Comparison of ENCODE assay signal across 20 cellular contexts in the genomic region with DNA sequence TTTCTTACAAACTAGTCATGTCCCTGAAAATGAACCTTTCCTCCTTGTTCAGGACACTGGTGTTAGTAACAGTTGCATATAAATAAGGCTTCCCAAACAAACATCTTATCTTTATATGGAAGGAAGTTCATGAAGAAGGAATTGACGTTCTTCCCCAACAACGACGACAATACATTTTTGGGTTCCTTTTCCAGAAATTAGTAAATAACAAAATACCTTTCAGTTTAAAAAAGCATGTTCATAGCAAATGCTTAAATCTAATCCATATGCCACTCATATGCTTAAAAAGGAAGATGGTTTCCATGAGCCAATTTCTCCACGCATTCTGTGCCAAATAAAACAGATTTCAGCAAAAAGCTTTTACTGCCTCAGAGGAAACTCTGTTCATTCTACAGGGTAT.
DNase-seq lines count a peak whose midpoint lies in the region; ATAC-seq, FAIRE-seq and TF ChIP-seq lines count a peak whose summit lies in the region.
"Had no signal": no experiment of that assay in that cellular context is flagged by ENCODE, and none has a peak within 500 bp of the region (broad histone marks: within the 10 kb centered on the region; RNA-seq: fewer than 3 reads in every experiment).

No MANE protein-coding gene starts in this region.

- in situ Hi-C loops in HepG2 (cut with HindIII; ENCODE audit: extremely low pct_ligation_motif_present, low pct_unique_long_range_greater_than_20kb) (loop anchor here (25.0 kb wide), 1 partner anchor 672 kb away; a partner anchor contains a TSS), transverse colon (cut with MboI; ENCODE audit: low pct_ligation_motif_present in 1 of 4, low pct_unique_long_range_greater_than_20kb in 1 of 4, low sequenced_read_pairs in 3 of 4) (loop anchor here in 1 of 4 donors (25.0 kb wide), 1 partner anchor 672 kb away; a partner anchor contains a TSS)

- H3K27me3 ChIP-seq in liver (ENCODE audit: control insufficient read depth in 4 of 4, insufficient read depth in 4 of 4, low read length in 3 of 4) (no peaks in the 10 kb centered on the region), HepG2 (ENCODE audit: control insufficient read depth in 1 of 2, insufficient read depth in 2 of 2, low read length in 2 of 2) (no peaks in the 10 kb centered on the region), right lobe of liver (no peaks in the 10 kb centered on the region), transverse colon (no peaks in the 10 kb centered on the region)
- no peaks in the 10 kb centered on the region for H3K27me3 ChIP-seq in CD4-positive, alpha-beta memory T cell (ENCODE audit: insufficient read depth, low read length)

- CTCF ChIA-PET in HepG2 (lab: Yijun Ruan, JAX; ENCODE audit: low intra/inter-chr PET ratio, low total read pairs), result no interaction called here
- CTCF ChIA-PET in CD4-positive, alpha-beta memory T cell (lab: Charles Lee; ENCODE audit: partially characterized antibody), result interaction anchor here (1.7 kb wide), 1 partner anchor 27 kb away, joined by 6 read pairs; no protein-coding TSS in a partner anchor

- TF ChIP-seq RAD21 in liver (IDR thresholded peaks at IDR 0.05) (no peak), HepG2 (CRISPR knock-in tag; IDR thresholded peaks at IDR 0.05) (no peak)

- H3K4me1 Mint-ChIP-seq in CD4-positive, alpha-beta memory T cell, result no peaks in the 10 kb centered on the region
- H3K4me1 Mint-ChIP-seq in activated CD4-positive, alpha-beta T cell treated with anti-CD3 and anti-CD28 coated beads, Interleukin-2, amount 10 ng/mL, durations not matched to agents 24 days and 14 days, result no peaks in the 10 kb centered on the region
- H3K4me1 Mint-ChIP-seq: CD4-positive, CD25-positive, alpha-beta regulatory T cell; IgD-negative memory B cell had no signal

- no peak overlapping the region for H3K4me2 ChIP-seq in HepG2 (ENCODE audit: low read depth, low read length)
- H3K4me2 ChIP-seq: GM23338 had no signal

- H3K27ac Mint-ChIP-seq in CD4-positive, alpha-beta memory T cell, result no peak overlapping the region
- H3K27ac Mint-ChIP-seq in activated CD4-positive, alpha-beta T cell treated with anti-CD3 and anti-CD28 coated beads, Interleukin-2, amount 10 ng/mL, durations not matched to agents 24 days and 14 days, result no peak overlapping the region
- H3K27ac Mint-ChIP-seq: CD4-positive, CD25-positive, alpha-beta regulatory T cell; GM23338; IgD-negative memory B cell had no signal

- no peak for DNase-seq in HepG2 (ENCODE audit: low spot score)
- peak; percentile 75 to 77 for DNase-seq in dermis microvascular lymphatic vessel endothelial cell (ENCODE audit: low read depth in 2 of 2)
- no peak for DNase-seq in right lobe of liver
- no peak for DNase-seq in transverse colon
- no peak for DNase-seq in CD4-positive, alpha-beta memory T cell
- DNase-seq in activated CD4-positive, alpha-beta T cell treated with anti-CD3 and anti-CD28 coated beads, Interleukin-2, amount 10 ng/mL, durations not matched to agents 24 days and 14 days, result no peak
- DNase-seq: AML-193; CD4-positive, CD25-positive, alpha-beta regulatory T cell; DND-41; NCI-H1417; NCI-H2081; NCI-H2227 treated with DMSO at 0.1 percent for 48 hours; NCI-H526 treated with DMSO at 0.1 percent for 48 hours; NK-92 treated with Interleukin-12 subunit alpha and Interleukin-12 subunit beta, amount 100 ng/mL, for 24 hours; OCI-M1 had no signal

- no peaks in the 10 kb centered on the region for H3K9me3 ChIP-seq in liver (ENCODE audit: control insufficient read depth in 4 of 4, low read length in 3 of 4)
- no peaks in the 10 kb centered on the region for H3K9me3 ChIP-seq in HepG2 (ENCODE audit: low read length)
- H3K9me3 ChIP-seq in right lobe of liver, result no peaks in the 10 kb centered on the region
- H3K9me3 ChIP-seq in transverse colon, result no peaks in the 10 kb centered on the region
- H3K9me3 ChIP-seq in CD4-positive, alpha-beta memory T cell (ENCODE audit: control insufficient read depth in 1 of 2, low read length in 2 of 2), result no peaks in the 10 kb centered on the region

- H3K36me3 ChIP-seq in liver (ENCODE audit: control insufficient read depth in 4 of 4, insufficient read depth in 3 of 4, low read depth in 1 of 4, low read length in 3 of 4), result peaks cover 2 to 22% (median 13%) of the 10 kb centered on the region in 4 donors
- H3K36me3 ChIP-seq in HepG2 (replicated peaks in 1 of 2; ENCODE audit: control insufficient read depth in 1 of 2, insufficient read depth in 2 of 2, low read length in 2 of 2), result peaks cover 0 to 26% of the 10 kb centered on the region in 2 experiments; a peak in 2 of 5 replicates
- peaks cover 0 to 3% (median 0%) of the 10 kb centered on the region in 4 donors for H3K36me3 ChIP-seq in right lobe of liver
- no peaks in the 10 kb centered on the region for H3K36me3 ChIP-seq in transverse colon
- no peaks in the 10 kb centered on the region for H3K36me3 ChIP-seq in CD4-positive, alpha-beta memory T cell (ENCODE audit: insufficient read depth, low read length)

- POLR2A ChIA-PET in HepG2 (lab: Yijun Ruan, JAX), result no interaction called here
- POLR2A ChIA-PET in CD4-positive, alpha-beta memory T cell (lab: Charles Lee; ENCODE audit: partially characterized antibody), result no interaction called here

- no peaks in the 10 kb centered on the region for H3K79me2 ChIP-seq in HepG2 (ENCODE audit: insufficient read depth, low read length)

- intact Hi-C loops in HepG2 (cut with micrococcal nuclease; ENCODE audit: unreplicated experiment), result no loop called here
- intact Hi-C loops in right lobe of liver (cut with DNase I), result no loop called here
- intact Hi-C loops in transverse colon (cut with DNase I; ENCODE audit: low total_unique reads), result no loop called here
- intact Hi-C loops in CD4-positive, alpha-beta memory T cell (cut with micrococcal nuclease), result no loop called here
- intact Hi-C loops in activated CD4-positive, alpha-beta T cell treated with anti-CD3 and anti-CD28 coated beads, Interleukin-2, amount 10 ng/mL, durations not matched to agents 24 days and 14 days (cut with micrococcal nuclease), result no loop called here

- H3K36me3 Mint-ChIP-seq in CD4-positive, alpha-beta memory T cell, result no peaks in the 10 kb centered on the region
- no peaks in the 10 kb centered on the region for H3K36me3 Mint-ChIP-seq in activated CD4-positive, alpha-beta T cell treated with anti-CD3 and anti-CD28 coated beads, Interleukin-2, amount 10 ng/mL, durations not matched to agents 24 days and 14 days (ENCODE audit: low read depth)
- H3K36me3 Mint-ChIP-seq: CD4-positive, CD25-positive, alpha-beta regulatory T cell; IgD-negative memory B cell had no signal

- H3K4me1 ChIP-seq in liver (ENCODE audit: control insufficient read depth in 4 of 4, insufficient read depth in 4 of 4, low read length in 3 of 4), result no peaks in the 10 kb centered on the region
- H3K4me1 ChIP-seq in HepG2 (ENCODE audit: insufficient read depth, low read length), result no peaks in the 10 kb centered on the region
- H3K4me1 ChIP-seq in right lobe of liver, result no peaks in the 10 kb centered on the region
- H3K4me1 ChIP-seq in transverse colon, result no peaks in the 10 kb centered on the region
- H3K4me1 ChIP-seq in CD4-positive, alpha-beta memory T cell (ENCODE audit: insufficient read depth, low read length), result no peaks in the 10 kb centered on the region

- H2AFZ ChIP-seq in HepG2 (ENCODE audit: low read length), result no peak overlapping the region
- H2AFZ ChIP-seq: GM23338 had no signal

- BruUV-seq in HepG2 (replicated peaks; lab: Mats Ljungman, UMichigan), result no TSS peak

- TF ChIP-seq EP300 in HepG2 (IDR thresholded peaks at IDR 0.05; ENCODE audit: low read depth in 2 of 2, low read length in 2 of 2), result no peak
- no peak for TF ChIP-seq EP300 in HepG2 (CRISPR knock-in tag; IDR thresholded peaks at IDR 0.05; ENCODE audit: borderline replicate concordance)
- TF ChIP-seq EP300 in transverse colon (IDR thresholded peaks at IDR 0.05; ENCODE audit: low read depth), result no peak

- no peaks in the 10 kb centered on the region for H3K27me3 Mint-ChIP-seq in CD4-positive, alpha-beta memory T cell
- H3K27me3 Mint-ChIP-seq in activated CD4-positive, alpha-beta T cell treated with anti-CD3 and anti-CD28 coated beads, Interleukin-2, amount 10 ng/mL, durations not matched to agents 24 days and 14 days, result no peaks in the 10 kb centered on the region
- H3K27me3 Mint-ChIP-seq: CD4-positive, CD25-positive, alpha-beta regulatory T cell had no signal

- 82% methylated on average over 4 of the region's 4 CpGs for WGBS in liver
- 95% methylated on average over 4 of the region's 4 CpGs for WGBS in HepG2 (ENCODE audit: low lambda C conversion rate)
- WGBS in right lobe of liver (ENCODE audit: insufficient coverage, low coverage, low lambda C conversion rate, missing lambda C conversion rate), result 67% methylated on average over 4 of the region's 4 CpGs
- 81 to 82% methylated on average over 4 of the region's 4 CpGs for WGBS in transverse colon (ENCODE audit: low coverage in 1 of 2), 2 donors

- FAIRE-seq in HepG2 (lab: Jason Lieb, UNC), result no peak
- FAIRE-seq: D721Med had no signal

- TF ChIP-seq CTCF in liver (IDR thresholded peaks at IDR 0.05; ENCODE audit: low read depth, low read length, missing input control), result no peak
- no peak for TF ChIP-seq CTCF in HepG2 (CRISPR knock-in tag; IDR thresholded peaks at IDR 0.05)
- TF ChIP-seq CTCF in right lobe of liver (IDR thresholded peaks at IDR 0.05), result no peak
- no peak for TF ChIP-seq CTCF in transverse colon (IDR thresholded peaks at IDR 0.05)

- H3K4me3 Mint-ChIP-seq in CD4-positive, alpha-beta memory T cell, result no peak overlapping the region
- H3K4me3 Mint-ChIP-seq in activated CD4-positive, alpha-beta T cell treated with anti-CD3 and anti-CD28 coated beads, Interleukin-2, amount 10 ng/mL, durations not matched to agents 24 days and 14 days, result no peak overlapping the region
- H3K4me3 Mint-ChIP-seq: CD4-positive, CD25-positive, alpha-beta regulatory T cell; GM23338; IgD-negative memory B cell had no signal

- peaks cover 0 to 3% (median 0%) of the 10 kb centered on the region in 8 donors for H3K9me3 Mint-ChIP-seq in CD4-positive, alpha-beta memory T cell
- H3K9me3 Mint-ChIP-seq in activated CD4-positive, alpha-beta T cell treated with anti-CD3 and anti-CD28 coated beads, Interleukin-2, amount 10 ng/mL, durations not matched to agents 24 days and 14 days, result peaks cover 8% of the 10 kb centered on the region
- H3K9me3 Mint-ChIP-seq: CD4-positive, CD25-positive, alpha-beta regulatory T cell; IgD-negative memory B cell had no signal

- ATAC-seq in HepG2, result no peak
- ATAC-seq in right lobe of liver, result peak; percentile 42 to 77 (median 58)
- ATAC-seq: GM23338 had no signal

- H3K9ac ChIP-seq in liver (ENCODE audit: low read depth in 1 of 2, low read length in 2 of 2) (no peak overlapping the region), HepG2 (ENCODE audit: insufficient read depth, low read depth, low read length) (no peak overlapping the region)

- no peak overlapping the region for H3K4me3 ChIP-seq in liver (ENCODE audit: low read depth in 1 of 3, low read length in 3 of 3)
- no peak overlapping the region for H3K4me3 ChIP-seq in HepG2 (replicated peaks in 1 of 3; ENCODE audit: insufficient read depth in 1 of 3, low read depth in 2 of 3, low read length in 3 of 3)
- no peak overlapping the region for H3K4me3 ChIP-seq in right lobe of liver
- H3K4me3 ChIP-seq in transverse colon, result no peak overlapping the region
- no peak overlapping the region for H3K4me3 ChIP-seq in CD4-positive, alpha-beta memory T cell (ENCODE audit: low read length in 2 of 2)
- H3K4me3 ChIP-seq: GM23338 had no signal

- H3K27ac ChIP-seq in liver (ENCODE audit: low read depth in 1 of 2, low read length in 2 of 2) (no peak overlapping the region), HepG2 (ENCODE audit: extremely low read length, insufficient read depth, low read length) (no peak overlapping the region), right lobe of liver (peak overlapping the region in 2 of 3 donors; percentile 30 to 42), transverse colon (no peak overlapping the region)
- H3K27ac ChIP-seq in CD4-positive, alpha-beta memory T cell (ENCODE audit: low read depth, low read length), result no peak overlapping the region
- H3K27ac ChIP-seq: RWPE1 had no signal

- TF ChIP-seq POLR2A in HepG2 (IDR thresholded peaks at IDR 0.05; ENCODE audit: insufficient read depth in 1 of 2, low read depth in 2 of 2, low read length in 2 of 2) (no peak), right lobe of liver (IDR thresholded peaks at IDR 0.05) (no peak), transverse colon (IDR thresholded peaks at IDR 0.05) (no peak)

- H4K20me1 ChIP-seq in HepG2 (ENCODE audit: insufficient read depth, low read length), result no peaks in the 10 kb centered on the region

Comparison
In these comparisons a context has a peak if more than half of its experiments do, and no peak if none do; other contexts are left out.
1. H3K27ac ChIP-seq: peak in right lobe of liver (2 of 3); none in liver (0 of 2), HepG2 (single experiment), transverse colon (0 of 4) and CD4-positive, alpha-beta memory T cell (single experiment).
2. DNase-seq: peak in dermis microvascular lymphatic vessel endothelial cell (2 of 2); none in HepG2 (single experiment), right lobe of liver (0 of 3), transverse colon (single experiment), CD4-positive, alpha-beta memory T cell (0 of 5) and activated CD4-positive, alpha-beta T cell treated with anti-CD3 and anti-CD28 coated beads, Interleukin-2, amount 10 ng/mL, durations not matched to agents 24 days and 14 days (single experiment).